In genomic region chr3:42701371-42702065, GRCh38 we compare ENCODE assay signal across 10 cellular contexts. TPM values are rescaled to one million over a fixed set of nuclear protein-coding genes. Genes with fewer than 3 reads are reported as not detected.
A peak's percentile ranks its signal among the peaks of the same experiment; 100 is the strongest.
DNase-seq lines count a peak whose midpoint lies in the region; ATAC-seq lines count a peak whose summit lies in the region.
"Had no signal": no experiment of that assay in that cellular context is flagged by ENCODE, and none has a peak within 500 bp of the region (broad histone marks: within the 10 kb centered on the region; RNA-seq: fewer than 3 reads in every experiment).

No MANE protein-coding gene starts in this region.

- peaks cover 4 to 10% (median 7%) of the 10 kb centered on the region in 3 donors for H3K27me3 Mint-ChIP-seq in immature natural killer cell (ENCODE audit: low read depth in 3 of 3)

- peaks cover 5 to 6% of the 10 kb centered on the region in 2 donors for H3K4me1 Mint-ChIP-seq in immature natural killer cell

- H3K36me3 Mint-ChIP-seq in immature natural killer cell, result no peaks in the 10 kb centered on the region

- no peak overlapping the region for H3K4me3 Mint-ChIP-seq in immature natural killer cell
- H3K4me3 Mint-ChIP-seq: T-helper 1 cell treated with Interleukin-12 subunit alpha and Interleukin-12 subunit beta and Interleukin-4 antibody, amounts not matched to agents 30 μg/mL and 1 μg/mL, for 36 hours had no signal

- no peaks in the 10 kb centered on the region for H3K9me3 Mint-ChIP-seq in immature natural killer cell
- H3K9me3 Mint-ChIP-seq: T-helper 1 cell treated with Interleukin-12 subunit alpha and Interleukin-12 subunit beta and Interleukin-4 antibody, amounts not matched to agents 30 μg/mL and 1 μg/mL, for 36 hours had no signal

- no peak for ATAC-seq in HG03196 (IDR thresholded peaks at IDR 0.05; ENCODE audit: unreplicated experiment)

- H3K27ac Mint-ChIP-seq in immature natural killer cell, result no peak overlapping the region
- H3K27ac Mint-ChIP-seq: T-helper 1 cell treated with Interleukin-12 subunit alpha and Interleukin-12 subunit beta and Interleukin-4 antibody, amounts not matched to agents 30 μg/mL and 1 μg/mL, for 36 hours had no signal

- DNase-seq in SIG-M5 treated with dmso at 0.1 percent for 504 hours (lab: John Stamatoyannopoulos, UW; ENCODE audit: unreplicated experiment) (peak; percentile 37), SIG-M5 (lab: John Stamatoyannopoulos, UW) (no peak), T1000 (lab: John Stamatoyannopoulos, UW) (peak; percentile 14), anterior cingulate cortex (lab: John Stamatoyannopoulos, UW) (peak in 56 of 58 donors; percentile 14 to 90 (median 70)), immature natural killer cell (peak; percentile 52 to 62 (median 55)), NCI-H524 (lab: John Stamatoyannopoulos, UW) (no peak)
- DNase-seq in stimulated activated CD4-positive, alpha-beta T cell treated with anti-CD3 and anti-CD28 coated beads, Interleukin-1b, Interleukin-23, amount 100 ng/mL, for 4 hours (ENCODE audit: low read depth in 2 of 2), result peak; percentile 28 to 42

RNA-seq across cellular contexts. Expression of gene HHATL, which starts 1.1 kb away (rescaled TPM):
- not detected for polyA plus RNA-seq in immature natural killer cell
- polyA plus RNA-seq: AG04450 had no signal

RNA-seq across cellular contexts. Expression of gene KLHL40, which starts 16.2 kb away (rescaled TPM):
- polyA plus RNA-seq in immature natural killer cell, result not detected
- polyA plus RNA-seq: AG04450 had no signal

RNA-seq across cellular contexts. Expression of gene ZBTB47, which starts 48.0 kb away (rescaled TPM):
- under 1 TPM in 2 of 3 donors, not detected in 1; 0.16 to 0.24 TPM for polyA plus RNA-seq in immature natural killer cell

Comparison
In these comparisons a context has a peak if more than half of its experiments do, and no peak if none do; other contexts are left out.
1. DNase-seq: peak in SIG-M5 treated with dmso at 0.1 percent for 504 hours (single experiment), T1000 (single experiment), anterior cingulate cortex (56 of 58), immature natural killer cell (3 of 3) and stimulated activated CD4-positive, alpha-beta T cell treated with anti-CD3 and anti-CD28 coated beads, Interleukin-1b, Interleukin-23, amount 100 ng/mL, for 4 hours (2 of 2); none in SIG-M5 (single experiment) and NCI-H524 (0 of 2).